1 cellular context compared by ENCODE assay signal in the genomic region with DNA sequence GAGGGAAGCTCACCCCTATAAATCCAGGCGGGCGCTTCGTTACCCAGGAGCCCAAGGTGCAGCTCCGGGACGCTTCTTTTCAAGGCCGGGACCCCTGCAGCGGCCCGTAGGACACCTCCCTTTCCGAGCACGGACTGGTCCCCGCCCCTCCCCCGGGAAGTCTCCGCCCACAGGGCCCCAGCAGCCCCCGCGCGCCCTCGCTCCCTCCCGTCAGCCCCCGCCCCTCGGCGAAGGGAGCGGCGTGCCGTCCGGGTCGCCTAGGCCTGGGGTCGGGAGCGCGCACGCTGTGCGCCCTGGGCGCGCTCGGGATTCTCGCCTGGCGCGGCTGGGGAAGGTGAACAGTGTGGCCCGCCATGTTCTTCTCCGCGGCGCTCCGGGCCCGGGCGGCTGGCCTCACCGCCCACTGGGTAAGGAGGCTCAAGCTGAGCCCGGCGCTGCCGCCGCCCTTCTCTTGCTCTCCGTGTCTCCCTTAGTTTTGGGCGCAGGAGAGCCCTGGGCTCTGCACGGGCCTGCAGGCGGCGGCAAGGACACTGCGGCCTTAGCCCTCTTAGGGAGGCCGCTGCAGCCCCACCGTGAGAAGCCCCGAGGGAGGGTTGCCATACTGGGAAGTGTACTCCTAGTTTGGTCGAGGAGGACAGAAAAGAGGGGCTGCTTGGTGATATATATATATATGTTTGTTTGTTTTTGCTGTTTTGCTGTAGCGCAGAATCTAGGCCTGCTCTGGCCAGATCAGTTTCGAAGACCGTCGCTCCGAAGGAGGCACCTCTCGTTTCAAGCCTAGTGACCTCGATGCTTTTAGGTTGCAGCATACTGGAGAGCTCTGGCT.
TF ChIP-seq lines count a peak whose summit lies in the region.

Gene NDUFV2, plus strand, starts transcription at position 309 of the 826 bp plus-strand sequence. Its CDS starts 45 bp downstream, at position 354.

TF ChIP-seq in K562, 482 proteins besides CTCF, POLR2A, EP300 and RAD21 (continued from another document and continues in another):
- no peak for TF ChIP-seq NUFIP1 (IDR thresholded peaks at IDR 0.05; ENCODE audit: partially characterized antibody)
- peak; percentile 65 for TF ChIP-seq ZBTB17 (CRISPR knock-in tag; IDR thresholded peaks at IDR 0.05)
- TF ChIP-seq FOXK1 (CRISPR knock-in tag; IDR thresholded peaks at IDR 0.05; ENCODE audit: borderline replicate concordance), result no peak
- TF ChIP-seq KDM2B (CRISPR knock-in tag; IDR thresholded peaks at IDR 0.05), result 0 out of 2 replicates have a peak, but pooled peaks have one; percentile 54
- peak; percentile 73 for TF ChIP-seq SMAD1 (IDR thresholded peaks at IDR 0.05; ENCODE audit: low read depth, low read length, partially characterized antibody)
- TF ChIP-seq NCOA6 (IDR thresholded peaks at IDR 0.05), result peak; percentile 82
- peak; percentile 44; the same call in 1 of the 2 replicates for TF ChIP-seq TAF7 (tag; IDR thresholded peaks at IDR 0.05)
- no peak for TF ChIP-seq ZNF121 (CRISPR knock-in tag; conservative IDR thresholded peaks at IDR 0.05)
- TF ChIP-seq HDAC2 (IDR thresholded peaks at IDR 0.05), result no peak
- no peak for TF ChIP-seq CBX2 (IDR thresholded peaks at IDR 0.05; ENCODE audit: insufficient read depth, low read length, poor library complexity, severe bottlenecking)
- peak; percentile 90 for TF ChIP-seq CCNT2 (IDR thresholded peaks at IDR 0.05; ENCODE audit: borderline replicate concordance, extremely low read depth, insufficient read length, low read depth, low read length)
- TF ChIP-seq IFI16 (CRISPR knock-in tag; IDR thresholded peaks at IDR 0.05), result no peak
- TF ChIP-seq, protein P1, sequence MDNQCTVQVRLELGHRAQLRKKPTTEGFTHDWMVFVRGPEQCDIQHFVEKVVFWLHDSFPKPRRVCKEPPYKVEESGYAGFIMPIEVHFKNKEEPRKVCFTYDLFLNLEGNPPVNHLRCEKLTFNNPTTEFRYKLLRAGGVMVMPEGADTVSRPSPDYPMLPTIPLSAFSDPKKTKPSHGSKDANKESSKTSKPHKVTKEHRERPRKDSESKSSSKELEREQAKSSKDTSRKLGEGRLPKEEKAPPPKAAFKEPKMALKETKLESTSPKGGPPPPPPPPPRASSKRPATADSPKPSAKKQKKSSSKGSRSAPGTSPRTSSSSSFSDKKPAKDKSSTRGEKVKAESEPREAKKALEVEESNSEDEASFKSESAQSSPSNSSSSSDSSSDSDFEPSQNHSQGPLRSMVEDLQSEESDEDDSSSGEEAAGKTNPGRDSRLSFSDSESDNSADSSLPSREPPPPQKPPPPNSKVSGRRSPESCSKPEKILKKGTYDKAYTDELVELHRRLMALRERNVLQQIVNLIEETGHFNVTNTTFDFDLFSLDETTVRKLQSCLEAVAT (IDR thresholded peaks at IDR 0.05), result peak in 1 of 2 experiments; percentile 71; a peak in 2 of 4 replicates
- no peak for TF ChIP-seq KLF1 (tag; IDR thresholded peaks at IDR 0.05)
- 0 out of 2 replicates have a peak, but pooled peaks have one; percentile 66 for TF ChIP-seq SMAD3 (CRISPR knock-in tag; conservative IDR thresholded peaks at IDR 0.05)
- TF ChIP-seq, protein P2, sequence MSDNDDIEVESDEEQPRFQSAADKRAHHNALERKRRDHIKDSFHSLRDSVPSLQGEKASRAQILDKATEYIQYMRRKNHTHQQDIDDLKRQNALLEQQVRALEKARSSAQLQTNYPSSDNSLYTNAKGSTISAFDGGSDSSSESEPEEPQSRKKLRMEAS (CRISPR knock-in tag; IDR thresholded peaks at IDR 0.05), result peak; percentile 84
- no peak for TF ChIP-seq NFE2 (IDR thresholded peaks at IDR 0.05; ENCODE audit: low read depth)
- TF ChIP-seq, protein P3, sequence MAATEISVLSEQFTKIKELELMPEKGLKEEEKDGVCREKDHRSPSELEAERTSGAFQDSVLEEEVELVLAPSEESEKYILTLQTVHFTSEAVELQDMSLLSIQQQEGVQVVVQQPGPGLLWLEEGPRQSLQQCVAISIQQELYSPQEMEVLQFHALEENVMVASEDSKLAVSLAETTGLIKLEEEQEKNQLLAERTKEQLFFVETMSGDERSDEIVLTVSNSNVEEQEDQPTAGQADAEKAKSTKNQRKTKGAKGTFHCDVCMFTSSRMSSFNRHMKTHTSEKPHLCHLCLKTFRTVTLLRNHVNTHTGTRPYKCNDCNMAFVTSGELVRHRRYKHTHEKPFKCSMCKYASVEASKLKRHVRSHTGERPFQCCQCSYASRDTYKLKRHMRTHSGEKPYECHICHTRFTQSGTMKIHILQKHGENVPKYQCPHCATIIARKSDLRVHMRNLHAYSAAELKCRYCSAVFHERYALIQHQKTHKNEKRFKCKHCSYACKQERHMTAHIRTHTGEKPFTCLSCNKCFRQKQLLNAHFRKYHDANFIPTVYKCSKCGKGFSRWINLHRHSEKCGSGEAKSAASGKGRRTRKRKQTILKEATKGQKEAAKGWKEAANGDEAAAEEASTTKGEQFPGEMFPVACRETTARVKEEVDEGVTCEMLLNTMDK (IDR thresholded peaks at IDR 0.05; ENCODE audit: borderline replicate concordance, insufficient read depth, low read depth, low read length, poor library complexity, severe bottlenecking), result no peak
- no peak for TF ChIP-seq BDP1 (IDR thresholded peaks at IDR 0.05; ENCODE audit: insufficient read depth, insufficient read length)
- TF ChIP-seq TBP (optimal IDR thresholded peaks at IDR 0.05; ENCODE audit: low read depth, low read length), result peak; percentile 59
- no peak for TF ChIP-seq CBFB (CRISPR knock-in tag; IDR thresholded peaks at IDR 0.05)
- no peak for TF ChIP-seq TAF15 (IDR thresholded peaks at IDR 0.05; ENCODE audit: low read depth, low read length)
- TF ChIP-seq RAD51 (IDR thresholded peaks at IDR 0.05; ENCODE audit: borderline replicate concordance, low read depth), result no peak
- TF ChIP-seq EGR1 (conservative IDR thresholded peaks at IDR 0.05), result peak; percentile 82
- TF ChIP-seq ARID1B (IDR thresholded peaks at IDR 0.05), result no peak
- peak; percentile 90 for TF ChIP-seq PHF8 (IDR thresholded peaks at IDR 0.05; ENCODE audit: borderline replicate concordance, low read length)
- peak; percentile 76 for TF ChIP-seq ZNF143 (CRISPR knock-in tag; IDR thresholded peaks at IDR 0.05)
- TF ChIP-seq POLR2AphosphoS2 (IDR thresholded peaks at IDR 0.05; ENCODE audit: low read length), result no peak; the same call in 1 of the 2 replicates
- peak; percentile 97; the same call in 1 of the 2 replicates for TF ChIP-seq ILF3 (IDR thresholded peaks at IDR 0.05; ENCODE audit: borderline replicate concordance)
- 0 out of 2 replicates have a peak, but pooled peaks have one; percentile 6 for TF ChIP-seq PHF21A (IDR thresholded peaks at IDR 0.05; ENCODE audit: borderline replicate concordance, low read depth)
- TF ChIP-seq ZNF77 (CRISPR knock-in tag; IDR thresholded peaks at IDR 0.05), result no peak
- peak; percentile 67 for TF ChIP-seq POLR2AphosphoS5 (IDR thresholded peaks at IDR 0.05; ENCODE audit: control insufficient read depth, insufficient read depth, low read depth, low read length)
- TF ChIP-seq PATZ1 (CRISPR knock-in tag; IDR thresholded peaks at IDR 0.05; ENCODE audit: borderline replicate concordance), result no peak
- TF ChIP-seq EWSR1 (IDR thresholded peaks at IDR 0.05; ENCODE audit: borderline replicate concordance, low read depth, partially characterized antibody), result no peak
- TF ChIP-seq, protein P4, sequence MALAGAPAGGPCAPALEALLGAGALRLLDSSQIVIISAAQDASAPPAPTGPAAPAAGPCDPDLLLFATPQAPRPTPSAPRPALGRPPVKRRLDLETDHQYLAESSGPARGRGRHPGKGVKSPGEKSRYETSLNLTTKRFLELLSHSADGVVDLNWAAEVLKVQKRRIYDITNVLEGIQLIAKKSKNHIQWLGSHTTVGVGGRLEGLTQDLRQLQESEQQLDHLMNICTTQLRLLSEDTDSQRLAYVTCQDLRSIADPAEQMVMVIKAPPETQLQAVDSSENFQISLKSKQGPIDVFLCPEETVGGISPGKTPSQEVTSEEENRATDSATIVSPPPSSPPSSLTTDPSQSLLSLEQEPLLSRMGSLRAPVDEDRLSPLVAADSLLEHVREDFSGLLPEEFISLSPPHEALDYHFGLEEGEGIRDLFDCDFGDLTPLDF (CRISPR knock-in tag; IDR thresholded peaks at IDR 0.05), result peak; percentile 72
- no peak for TF ChIP-seq PRPF4 (IDR thresholded peaks at IDR 0.05; ENCODE audit: insufficient read depth, low read depth, low read length, poor library complexity, severe bottlenecking)
- peak; percentile 7 to 69; a peak in 2 of 4 replicates for TF ChIP-seq TEAD1 (CRISPR knock-in tag; IDR thresholded peaks at IDR 0.05)
- 0 out of 4 replicates have a peak, but pooled peaks of 1 of the 2 experiments have one; percentile 10 for TF ChIP-seq FOXA3 (CRISPR knock-in tag; conservative IDR thresholded peaks at IDR 0.05 in 1 of 2, IDR thresholded peaks at IDR 0.05 in 1 of 2)
- TF ChIP-seq TAF1 (IDR thresholded peaks at IDR 0.05; ENCODE audit: control insufficient read depth, extremely low read depth, insufficient read depth, low read length, severe bottlenecking), result peak; percentile 88
- TF ChIP-seq HLTF (IDR thresholded peaks at IDR 0.05), result no peak
- 0 out of 2 replicates have a peak, but pooled peaks have one; percentile 31 for TF ChIP-seq SREBF1 (IDR thresholded peaks at IDR 0.05; ENCODE audit: borderline replicate concordance, low read depth, low read length)
- TF ChIP-seq MBD2 (IDR thresholded peaks at IDR 0.05; ENCODE audit: borderline replicate concordance, low read depth), result 0 out of 2 replicates have a peak, but pooled peaks have one; percentile 35
- TF ChIP-seq ZFX (CRISPR knock-in tag; IDR thresholded peaks at IDR 0.05), result peak; percentile 99
- no peak for TF ChIP-seq ZNF780A (CRISPR knock-in tag; IDR thresholded peaks at IDR 0.05)
- TF ChIP-seq POLR2B (IDR thresholded peaks at IDR 0.05; ENCODE audit: low read depth, partially characterized antibody), result peak; percentile 70
- TF ChIP-seq U2AF1 (optimal IDR thresholded peaks at IDR 0.05; ENCODE audit: low read depth, low read length), result no peak
- TF ChIP-seq SP2 (IDR thresholded peaks at IDR 0.05; ENCODE audit: extremely low read depth, low read depth, low read length, poor library complexity, severe bottlenecking), result no peak
- peak in 2 of 3 experiments; percentile 41 to 84; a peak in 3 of 6 replicates for TF ChIP-seq ZBTB11 (CRISPR knock-in tag; IDR thresholded peaks at IDR 0.05)
- TF ChIP-seq TBL1XR1 (IDR thresholded peaks at IDR 0.05; ENCODE audit: low read length in 2 of 2), result peak in 1 of 2 experiments; percentile 5; a peak in 1 of 4 replicates
- TF ChIP-seq HNRNPK (IDR thresholded peaks at IDR 0.05; ENCODE audit: low read depth, low read length, poor library complexity, severe bottlenecking), result peak; percentile 68
- TF ChIP-seq NONO (IDR thresholded peaks at IDR 0.05; ENCODE audit: low read depth in 2 of 2, low read length in 1 of 2), result peak; percentile 33 to 70; a peak in 1 of 4 replicates
- no peak for TF ChIP-seq NR2C2 (CRISPR knock-in tag; IDR thresholded peaks at IDR 0.05)
- peak; percentile 78 for TF ChIP-seq NR2C2 (tag; IDR thresholded peaks at IDR 0.05)
- TF ChIP-seq, protein P5, sequence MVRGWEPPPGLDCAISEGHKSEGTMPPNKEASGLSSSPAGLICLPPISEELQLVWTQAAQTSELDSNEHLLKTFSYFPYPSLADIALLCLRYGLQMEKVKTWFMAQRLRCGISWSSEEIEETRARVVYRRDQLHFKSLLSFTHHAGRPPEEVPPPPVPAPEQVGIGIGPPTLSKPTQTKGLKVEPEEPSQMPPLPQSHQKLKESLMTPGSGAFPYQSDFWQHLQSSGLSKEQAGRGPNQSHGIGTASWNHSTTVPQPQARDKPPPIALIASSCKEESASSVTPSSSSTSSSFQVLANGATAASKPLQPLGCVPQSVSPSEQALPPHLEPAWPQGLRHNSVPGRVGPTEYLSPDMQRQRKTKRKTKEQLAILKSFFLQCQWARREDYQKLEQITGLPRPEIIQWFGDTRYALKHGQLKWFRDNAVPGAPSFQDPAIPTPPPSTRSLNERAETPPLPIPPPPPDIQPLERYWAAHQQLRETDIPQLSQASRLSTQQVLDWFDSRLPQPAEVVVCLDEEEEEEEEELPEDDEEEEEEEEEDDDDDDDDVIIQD (CRISPR knock-in tag; IDR thresholded peaks at IDR 0.05), result no peak
- no peak for TF ChIP-seq ATF1 (CRISPR knock-in tag; IDR thresholded peaks at IDR 0.05)
- TF ChIP-seq ATF1 (tag; IDR thresholded peaks at IDR 0.05), result no peak
- no peak for TF ChIP-seq GATAD2A (IDR thresholded peaks at IDR 0.05)
- TF ChIP-seq CEBPG (CRISPR knock-in tag; IDR thresholded peaks at IDR 0.05), result no peak; the same call in 1 of the 2 replicates
- TF ChIP-seq CEBPG (tag; conservative IDR thresholded peaks at IDR 0.05 in 1 of 2, IDR thresholded peaks at IDR 0.05 in 1 of 2), result no peak
- TF ChIP-seq MCM5 (IDR thresholded peaks at IDR 0.05; ENCODE audit: low read depth), result no peak
- TF ChIP-seq ZC3H11A (IDR thresholded peaks at IDR 0.05; ENCODE audit: low read depth, low read length), result no peak
